Comparison of ENCODE assay signal across 8 cellular contexts in the genomic region with DNA sequence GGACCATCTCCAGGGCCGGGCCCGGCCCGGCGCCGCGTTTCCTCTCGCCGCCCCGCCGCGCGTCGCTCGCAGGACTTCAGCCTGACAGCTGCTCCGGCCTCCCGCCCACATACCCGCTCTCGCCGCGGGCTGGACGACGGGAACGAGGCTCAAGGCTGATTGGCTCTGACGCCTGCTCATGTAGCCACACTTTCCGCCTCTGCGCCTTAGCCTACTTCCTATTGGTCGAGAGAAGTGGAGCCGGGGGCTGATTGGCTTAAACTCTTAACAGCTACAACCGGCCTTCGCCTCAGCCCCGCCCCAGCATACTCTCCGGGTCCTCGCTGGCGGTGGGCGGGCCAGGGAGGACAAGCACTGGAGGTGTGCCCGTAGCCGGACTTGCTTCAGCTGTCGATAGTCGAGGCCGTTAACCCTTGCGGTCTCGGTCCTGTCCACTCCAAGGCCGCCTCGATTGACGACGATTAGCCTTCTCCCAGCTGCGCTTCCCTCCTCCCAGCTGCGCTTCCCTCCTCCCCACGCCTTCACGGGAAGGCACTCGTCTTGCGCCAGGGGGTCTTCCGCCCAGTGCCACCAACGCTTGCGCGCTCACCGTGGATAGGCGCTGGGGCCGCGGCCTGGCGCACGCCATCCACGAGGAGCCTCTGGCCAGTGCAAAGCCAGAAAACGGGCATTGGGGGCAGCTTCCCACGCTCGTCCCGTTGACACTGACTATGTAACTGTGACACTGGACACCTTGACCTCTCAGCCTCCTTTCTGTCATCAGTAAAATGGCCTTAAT. TPM values are rescaled to one million over a fixed set of nuclear protein-coding genes. Genes with fewer than 3 reads are reported as not detected.
DNase-seq lines count a peak whose midpoint lies in the region; ATAC-seq and TF ChIP-seq lines count a peak whose summit lies in the region.

TSS of gene PRADC1 (minus strand) at position 86 of the 778 bp plus-strand sequence. CDS start at position 7, 79 bp downstream.

- peak within 1 kb of the TSS; percentile 98 for H2AFZ ChIP-seq in parathyroid adenoma

- peaks cover 14% of the 10 kb centered on the region for H3K79me2 ChIP-seq in parathyroid adenoma

- H3K27ac ChIP-seq in cardiac muscle cell (peak within 1 kb of the TSS; percentile 86), parathyroid adenoma (peak within 1 kb of the TSS; percentile 95), tibial nerve (peak within 1 kb of the TSS; percentile 63 to 95 (median 92))

- DNase-seq in GM12865 (ENCODE audit: low read depth) = peak; percentile 99
- DNase-seq in NCI-H1417 treated with DMSO at 0.1 percent for 48 hours (lab: John Stamatoyannopoulos, UW) = peak; percentile 98
- peak; percentile 100 for DNase-seq in SW480 (ENCODE audit: low spot score)
- peak; percentile 100 for DNase-seq in adipocyte (ENCODE audit: low read depth)
- peak; percentile 100 for DNase-seq in cardiac muscle cell (ENCODE audit: low read depth in 1 of 2, low spot score in 1 of 2)
- peak; percentile 98 to 99 for DNase-seq in tibial nerve (ENCODE audit: low spot score in 2 of 2)

- WGBS in tibial nerve, 2 donors = 0% methylated on average over 24 to 58 of the region's 67 CpGs

- H3K4me3 ChIP-seq in GM12865 (ENCODE audit: low read depth, low read length) = peak within 1 kb of the TSS; percentile 84
- peak within 1 kb of the TSS; percentile 91 for H3K4me3 ChIP-seq in adipocyte (ENCODE audit: low read length)
- H3K4me3 ChIP-seq in cardiac muscle cell = peak within 1 kb of the TSS; percentile 72
- H3K4me3 ChIP-seq in parathyroid adenoma (ENCODE audit: low read depth, low read length) = peak within 1 kb of the TSS; percentile 71
- peak within 1 kb of the TSS; percentile 49 to 80 (median 78) for H3K4me3 ChIP-seq in tibial nerve

- H3K36me3 ChIP-seq in adipocyte (ENCODE audit: control insufficient read depth, insufficient read depth, low read length, severe bottlenecking) = peaks cover 11% of the 10 kb centered on the region
- peaks cover 3% of the 10 kb centered on the region for H3K36me3 ChIP-seq in cardiac muscle cell
- no peaks in the 10 kb centered on the region for H3K36me3 ChIP-seq in parathyroid adenoma (ENCODE audit: control insufficient read depth, insufficient read depth, low read length)
- peaks cover 0 to 18% (median 0%) of the 10 kb centered on the region in 3 donors for H3K36me3 ChIP-seq in tibial nerve

- peak in 1 of 2 donors; percentile 32 for TF ChIP-seq POLR2A in tibial nerve (IDR thresholded peaks at IDR 0.05)

- TF ChIP-seq CTCF in GM12865 (IDR thresholded peaks at IDR 0.05; ENCODE audit: insufficient read depth, low read depth, low read length, missing control alignments) (no peak), cardiac muscle cell (IDR thresholded peaks at IDR 0.05; ENCODE audit: low read depth, low read length) (no peak), parathyroid adenoma (IDR thresholded peaks at IDR 0.05) (no peak), tibial nerve (IDR thresholded peaks at IDR 0.05) (peak in 1 of 5 experiments; percentile 50)

- peak; percentile 93 for ATAC-seq in HG02763 (IDR thresholded peaks at IDR 0.05; ENCODE audit: unreplicated experiment)

- H3K4me1 ChIP-seq in adipocyte (ENCODE audit: control insufficient read depth, insufficient read depth, low read length) (peaks cover 27% of the 10 kb centered on the region), cardiac muscle cell (ENCODE audit: low read depth) (peaks cover 19% of the 10 kb centered on the region), parathyroid adenoma (peaks cover 7% of the 10 kb centered on the region), tibial nerve (peaks cover 0 to 42% (median 7%) of the 10 kb centered on the region in 4 donors)

- peak; percentile 51 to 66 for TF ChIP-seq EP300 in tibial nerve (IDR thresholded peaks at IDR 0.05)

- H3K27me3 ChIP-seq in adipocyte (replicated peaks; ENCODE audit: control insufficient read depth, insufficient read depth, low read length) (no peaks in the 10 kb centered on the region), cardiac muscle cell (no peaks in the 10 kb centered on the region), parathyroid adenoma (ENCODE audit: control insufficient read depth, insufficient read depth, low read length) (no peaks in the 10 kb centered on the region), tibial nerve (no peaks in the 10 kb centered on the region)

- H3K9me3 ChIP-seq in adipocyte (ENCODE audit: control insufficient read depth, low read length) (no peaks in the 10 kb centered on the region), cardiac muscle cell (ENCODE audit: low read depth) (no peaks in the 10 kb centered on the region), parathyroid adenoma (ENCODE audit: control insufficient read depth, low read length) (no peaks in the 10 kb centered on the region), tibial nerve (no peaks in the 10 kb centered on the region)

- H3K9ac ChIP-seq in adipocyte (ENCODE audit: low read length) = peak within 1 kb of the TSS; percentile 91
- peak within 1 kb of the TSS; percentile 88 for H3K9ac ChIP-seq in parathyroid adenoma

- H3K4me2 ChIP-seq in parathyroid adenoma (ENCODE audit: low read length) = peak within 1 kb of the TSS; percentile 99

RNA-seq across cellular contexts. Expression of gene PRADC1, which starts in this region (rescaled TPM):
- total RNA-seq in cardiac muscle cell (42.6 and 99.4 TPM in 2 replicates), tibial nerve (10 to 100 TPM; 14.4 to 31.5 (median 21.5) TPM)
- polyA plus RNA-seq in cardiac muscle cell = 62.8 and 99.8 TPM in 2 replicates

Comparison
In these comparisons a context has a peak if more than half of its experiments do, and no peak if none do; other contexts are left out.
1. Peak in every context shown above with its lines: DNase-seq, ATAC-seq, H3K4me3 ChIP-seq and H3K27ac ChIP-seq.